Comparison of ENCODE assay signal across 19 cellular contexts in the genomic region with DNA sequence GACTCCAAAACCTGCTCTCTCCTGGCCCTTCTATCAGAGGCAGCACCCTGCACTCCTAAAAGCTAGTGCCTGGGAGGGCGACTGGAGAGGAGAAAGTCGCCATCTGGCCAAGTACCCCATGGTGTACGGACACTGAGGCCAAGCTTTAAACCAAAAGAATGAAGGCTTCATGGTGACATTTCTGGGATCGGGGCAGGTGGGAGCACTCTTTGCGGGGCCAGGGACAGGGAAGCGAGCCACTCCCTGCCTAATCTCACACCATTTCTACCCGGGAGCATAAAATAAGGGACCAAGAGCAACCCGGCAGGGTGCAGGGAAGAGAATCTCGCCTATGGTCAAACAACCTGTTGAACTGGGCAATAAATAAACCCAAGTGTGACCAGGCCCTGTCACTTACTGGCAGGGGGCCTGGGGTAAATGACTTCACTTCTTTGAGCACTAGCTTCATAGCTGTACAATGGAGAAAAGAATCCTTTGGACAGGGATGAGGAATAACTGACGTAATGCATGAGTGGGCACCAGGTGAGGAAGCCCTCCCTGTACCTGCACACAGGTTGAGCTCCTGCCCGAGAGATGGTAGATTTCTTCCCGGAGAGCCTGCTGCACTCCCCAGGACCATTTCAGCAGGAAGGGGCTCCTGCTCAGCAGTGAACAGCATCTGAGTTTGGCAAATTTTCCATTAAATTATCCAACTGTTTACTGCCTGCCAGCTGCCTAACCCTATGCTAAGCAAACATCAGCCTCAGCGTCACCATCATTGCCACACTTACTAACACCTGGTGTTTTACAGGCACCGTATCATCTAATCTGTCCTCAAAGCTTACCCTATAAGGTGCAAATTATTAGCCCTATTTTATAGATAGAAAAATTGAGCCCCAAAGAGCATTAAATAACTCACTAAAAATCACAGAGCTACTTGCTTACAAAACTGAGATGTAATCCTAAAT. TPM values are rescaled to one million over a fixed set of nuclear protein-coding genes. Genes with fewer than 3 reads are reported as not detected.
DNase-seq lines count a peak whose midpoint lies in the region; ATAC-seq and TF ChIP-seq lines count a peak whose summit lies in the region.
"Had no signal": no experiment of that assay in that cellular context is flagged by ENCODE, and none has a peak within 500 bp of the region (broad histone marks: within the 10 kb centered on the region; RNA-seq: fewer than 3 reads in every experiment).

No MANE protein-coding gene starts in this region.

- no peaks in the 10 kb centered on the region for H3K9me3 ChIP-seq in lower lobe of right lung
- H3K9me3 ChIP-seq in upper lobe of left lung: no peaks in the 10 kb centered on the region
- H3K9me3 ChIP-seq: BLaER1, gastroesophageal sphincter, left ventricle myocardium inferior had no signal

- TF ChIP-seq POLR2A in upper lobe of left lung (IDR thresholded peaks at IDR 0.05): no peak

- no peak for TF ChIP-seq EP300 in upper lobe of left lung (IDR thresholded peaks at IDR 0.05)

- intact Hi-C loops in lower lobe of right lung (cut with DNase I): no loop called here

- ATAC-seq in lower lobe of right lung: no peak
- ATAC-seq in upper lobe of left lung (ENCODE audit: low FRiP score in 2 of 2): no peak
- ATAC-seq: activated naive CD4-positive, alpha-beta T cell treated with anti-CD3 and anti-CD28 coated beads, Interleukin-2, amount 50 U/mL, for 72 hours; gastroesophageal sphincter had no signal

- H3K27ac ChIP-seq in lower lobe of right lung (peak overlapping the region; percentile 46), upper lobe of left lung (peak overlapping the region; percentile 35 to 96 (median 84))
- H3K27ac ChIP-seq: BLaER1, gastroesophageal sphincter, left ventricle myocardium inferior, parathyroid adenoma had no signal

- TF ChIP-seq CTCF in lower lobe of right lung (IDR thresholded peaks at IDR 0.05) (no peak), upper lobe of left lung (IDR thresholded peaks at IDR 0.05) (no peak)

- H3K4me1 ChIP-seq in lower lobe of right lung (peaks cover 53% of the 10 kb centered on the region), upper lobe of left lung (peaks cover 0 to 61% (median 42%) of the 10 kb centered on the region in 4 donors)
- H3K4me1 ChIP-seq: left ventricle myocardium inferior, parathyroid adenoma had no signal

- H3K4me3 ChIP-seq in lower lobe of right lung (peak overlapping the region; percentile 52), upper lobe of left lung (peak overlapping the region in 3 of 4 donors; percentile 36 to 50 (median 41))
- H3K4me3 ChIP-seq: BLaER1, gastroesophageal sphincter, left ventricle myocardium inferior had no signal

- peak; percentile 46 for DNase-seq in NCI-H2171 treated with DMSO at 0.1 percent for 48 hours (lab: John Stamatoyannopoulos, UW)
- DNase-seq in NCI-H2171 (lab: John Stamatoyannopoulos, UW): no peak
- peak; percentile 31 for DNase-seq in NCI-H774 (lab: John Stamatoyannopoulos, UW)
- no peak for DNase-seq in lower lobe of right lung
- no peak for DNase-seq in upper lobe of left lung
- no peak for DNase-seq in NCI-H2227 (lab: John Stamatoyannopoulos, UW; ENCODE audit: unreplicated experiment)
- no peak for DNase-seq in HuH-7 (ENCODE audit: low spot score)
- no peak for DNase-seq in NCI-H2029 treated with DMSO at 0.1 percent for 48 hours (lab: John Stamatoyannopoulos, UW)
- DNase-seq: activated T-cell treated with anti-CD3 and anti-CD28 coated beads for 4 hours, dermis blood vessel endothelial cell, HFFc6, left ventricle myocardium inferior, NCI-H2081 treated with DMSO at 0.1 percent for 48 hours had no signal

- H3K36me3 ChIP-seq in lower lobe of right lung (peaks cover 18% of the 10 kb centered on the region), upper lobe of left lung (peaks cover 0 to 7% (median 5%) of the 10 kb centered on the region in 4 donors)
- H3K36me3 ChIP-seq: BLaER1, gastroesophageal sphincter, left ventricle myocardium inferior had no signal

- 72 to 81% methylated on average over 14 of the region's 14 CpGs for WGBS in upper lobe of left lung, 2 donors

- H3K27me3 ChIP-seq in lower lobe of right lung (ENCODE audit: low read depth): no peaks in the 10 kb centered on the region
- H3K27me3 ChIP-seq in upper lobe of left lung: no peaks in the 10 kb centered on the region
- H3K27me3 ChIP-seq: BLaER1 had no signal

RNA-seq across cellular contexts. Expression of a gene that starts 2.0 kb away (rescaled TPM):
- total RNA-seq in lower lobe of right lung (994 TPM), upper lobe of left lung (1,000 to 10,000 TPM in 1 of 6 donors, 100 to 1,000 TPM in 5; 205 to 1,050 (median 637) TPM)
- total RNA-seq: myocyte had no signal

RNA-seq across cellular contexts. Expression of a gene that starts 19.9 kb away (rescaled TPM):
- total RNA-seq in lower lobe of right lung: not detected
- not detected for total RNA-seq in upper lobe of left lung
- total RNA-seq: activated naive CD4-positive, alpha-beta T cell treated with anti-CD3 and anti-CD28 coated beads, Interleukin-2, amount 50 U/mL, for 72 hours; dermis blood vessel endothelial cell; gastroesophageal sphincter; HFFc6; left ventricle myocardium inferior; MCF 10A; myocyte had no signal

Comparison
In these comparisons a context has a peak if more than half of its experiments do, and no peak if none do; other contexts are left out.
1. DNase-seq: peak in NCI-H2171 treated with DMSO at 0.1 percent for 48 hours (single experiment) and NCI-H774 (single experiment); none in NCI-H2171 (single experiment), lower lobe of right lung (single experiment), upper lobe of left lung (0 of 2), NCI-H2227 (single experiment), HuH-7 (single experiment) and NCI-H2029 treated with DMSO at 0.1 percent for 48 hours (single experiment).